Comparison of ENCODE assay signal across 19 cellular contexts in genomic region chr7:9028012-9028411, GRCh38.
DNase-seq lines count a peak whose midpoint lies in the region; ATAC-seq and TF ChIP-seq lines count a peak whose summit lies in the region.
"Had no signal": no experiment of that assay in that cellular context is flagged by ENCODE, and none has a peak within 500 bp of the region (broad histone marks: within the 10 kb centered on the region; RNA-seq: fewer than 3 reads in every experiment).

No MANE protein-coding gene starts in this region.

- H3K36me3 Mint-ChIP-seq in GM23338 (ENCODE audit: low read depth): no peaks in the 10 kb centered on the region
- no peaks in the 10 kb centered on the region for H3K36me3 Mint-ChIP-seq in Calu3 (ENCODE audit: insufficient read depth, unreplicated experiment)
- H3K36me3 Mint-ChIP-seq: CD8-positive, alpha-beta T cell had no signal

- intact Hi-C loops in Calu3 (cut with micrococcal nuclease; ENCODE audit: unreplicated experiment): no loop called here

- no peak overlapping the region for H3K4me3 Mint-ChIP-seq in GM23338
- H3K4me3 Mint-ChIP-seq in Calu3 (ENCODE audit: low read depth, unreplicated experiment): no peak overlapping the region
- H3K4me3 Mint-ChIP-seq: B cell; CD8-positive, alpha-beta T cell had no signal

- H3K4me1 ChIP-seq in GM23338 (ENCODE audit: insufficient read depth) (peaks cover 8% of the 10 kb centered on the region), MM.1S (ENCODE audit: low read length) (peaks cover 12% of the 10 kb centered on the region; the same call in 1 of the 2 replicates), Karpas-422 (ENCODE audit: low read length) (no peaks in the 10 kb centered on the region)
- H3K4me1 ChIP-seq: BLaER1 treated with 17β-estradiol and CSF1 and Interleukin-3, amounts not matched to agents 10 nM and 100 nM had no signal

- H4K20me1 ChIP-seq in GM23338 (replicated peaks; ENCODE audit: insufficient read depth) (no peaks in the 10 kb centered on the region), MM.1S (ENCODE audit: insufficient read depth, low read length) (no peaks in the 10 kb centered on the region), Karpas-422 (ENCODE audit: insufficient read depth, low read depth, low read length) (no peaks in the 10 kb centered on the region)
- H4K20me1 ChIP-seq: BLaER1 treated with 17β-estradiol and CSF1 and Interleukin-3, amounts not matched to agents 10 nM and 100 nM had no signal

- H3K9me2 ChIP-seq in GM23338 (ENCODE audit: insufficient read depth) (no peaks in the 10 kb centered on the region), MM.1S (replicated peaks; ENCODE audit: insufficient read depth, low read length) (no peaks in the 10 kb centered on the region), Karpas-422 (replicated peaks; ENCODE audit: insufficient read depth, low read length) (no peaks in the 10 kb centered on the region)

- no peak overlapping the region for H3K9ac ChIP-seq in MM.1S (ENCODE audit: low read length)
- no peak overlapping the region for H3K9ac ChIP-seq in Karpas-422 (ENCODE audit: low read length)
- H3K9ac ChIP-seq: BLaER1 treated with 17β-estradiol and CSF1 and Interleukin-3, amounts not matched to agents 10 nM and 100 nM had no signal

- H3K79me2 ChIP-seq in GM23338 (replicated peaks; ENCODE audit: insufficient read depth) (no peaks in the 10 kb centered on the region), MM.1S (ENCODE audit: low read length) (no peaks in the 10 kb centered on the region), Karpas-422 (ENCODE audit: low read length) (no peaks in the 10 kb centered on the region)

- no peaks in the 10 kb centered on the region for H3F3A ChIP-seq in GM23338 (replicated peaks; ENCODE audit: low read depth)
- no peaks in the 10 kb centered on the region for H3F3A ChIP-seq in MM.1S (ENCODE audit: insufficient read depth, low read length)

- DNase-seq in GM23338 (ENCODE audit: low spot score) (no peak), MM.1S (peak; percentile 32), NOMO-1 treated with DMSO at 0.1 percent for 48 hours (lab: John Stamatoyannopoulos, UW; ENCODE audit: unreplicated experiment) (peak; percentile 25), foreskin melanocyte (peak; percentile 74), Calu3 (no peak), Karpas-422 (no peak)
- no peak for DNase-seq in activated CD4-positive, alpha-beta T cell treated with anti-CD3 and anti-CD28 coated beads for 48 hours
- DNase-seq: CD8-positive, alpha-beta T cell; DMS 273 treated with DMSO at 0.1 percent for 48 hours; DMS53; DND-41; EL; HCEC 1CT; IMR-90 had no signal

- H3K9me3 ChIP-seq in MM.1S (replicated peaks; ENCODE audit: insufficient read depth, low read length) (no peaks in the 10 kb centered on the region), Karpas-422 (ENCODE audit: low read length) (peaks cover 2% of the 10 kb centered on the region; the same call in 1 of the 2 replicates)
- H3K9me3 ChIP-seq: BLaER1 treated with 17β-estradiol and CSF1 and Interleukin-3, amounts not matched to agents 10 nM and 100 nM had no signal

- H3K4me3 ChIP-seq in GM23338 (no peak overlapping the region), MM.1S (ENCODE audit: low read length) (no peak overlapping the region), Karpas-422 (ENCODE audit: low read length) (no peak overlapping the region)
- H3K4me3 ChIP-seq: BLaER1 treated with 17β-estradiol and CSF1 and Interleukin-3, amounts not matched to agents 10 nM and 100 nM; K562 had no signal

- H3K9me3 Mint-ChIP-seq in GM23338: no peaks in the 10 kb centered on the region
- no peaks in the 10 kb centered on the region for H3K9me3 Mint-ChIP-seq in Calu3 (ENCODE audit: low read depth, unreplicated experiment)

- H3K27me3 ChIP-seq in GM23338 (ENCODE audit: insufficient read depth) (no peaks in the 10 kb centered on the region), MM.1S (replicated peaks; ENCODE audit: insufficient read depth, low read length) (no peaks in the 10 kb centered on the region), Karpas-422 (ENCODE audit: low read length) (no peaks in the 10 kb centered on the region)
- H3K27me3 ChIP-seq: BLaER1 treated with 17β-estradiol and CSF1 and Interleukin-3, amounts not matched to agents 10 nM and 100 nM had no signal

- no TSS peak for BruUV-seq in Calu3 (replicated peaks; lab: Mats Ljungman, UMichigan)

- peak overlapping the region; percentile 18; the same call in 1 of the 2 replicates for H2AFZ ChIP-seq in GM23338
- no peak overlapping the region for H2AFZ ChIP-seq in MM.1S (ENCODE audit: low read length)
- no peak overlapping the region for H2AFZ ChIP-seq in Karpas-422 (ENCODE audit: low read length)

- no peak overlapping the region for H3K27ac Mint-ChIP-seq in GM23338
- no peak overlapping the region for H3K27ac Mint-ChIP-seq in Calu3 (ENCODE audit: unreplicated experiment)
- H3K27ac Mint-ChIP-seq: B cell; CD8-positive, alpha-beta T cell had no signal

- H3K27ac ChIP-seq in GM23338 (ENCODE audit: low read depth): no peak overlapping the region
- no peak overlapping the region for H3K27ac ChIP-seq in MM.1S (ENCODE audit: low read length)
- no peak overlapping the region for H3K27ac ChIP-seq in Karpas-422 (ENCODE audit: low read length)
- H3K27ac ChIP-seq: BLaER1 treated with 17β-estradiol and CSF1 and Interleukin-3, amounts not matched to agents 10 nM and 100 nM; HL-60 had no signal

- ATAC-seq in GM23338: no peak
- ATAC-seq in HG02970 (IDR thresholded peaks at IDR 0.05; ENCODE audit: low FRiP score, unreplicated experiment): no peak
- ATAC-seq: CD8-positive, alpha-beta T cell; K562 had no signal

- CTCF ChIA-PET in Calu3 (lab: Charles Lee): no interaction called here

- H3K36me3 ChIP-seq in GM23338 (ENCODE audit: insufficient read depth) (no peaks in the 10 kb centered on the region), MM.1S (replicated peaks; ENCODE audit: insufficient read depth, low read length) (no peaks in the 10 kb centered on the region), Karpas-422 (ENCODE audit: insufficient read depth, low read length) (no peaks in the 10 kb centered on the region)
- H3K36me3 ChIP-seq: BLaER1 treated with 17β-estradiol and CSF1 and Interleukin-3, amounts not matched to agents 10 nM and 100 nM had no signal

- H3K4me2 ChIP-seq in GM23338: no peak overlapping the region
- H3K4me2 ChIP-seq in MM.1S (ENCODE audit: low read depth, low read length): no peak overlapping the region
- no peak overlapping the region for H3K4me2 ChIP-seq in Karpas-422 (ENCODE audit: low read depth, low read length, poor library complexity, severe bottlenecking)
- H3K4me2 ChIP-seq: BLaER1 treated with 17β-estradiol and CSF1 and Interleukin-3, amounts not matched to agents 10 nM and 100 nM had no signal

- H3K27me3 Mint-ChIP-seq in GM23338 (ENCODE audit: insufficient read depth, low read depth, poor library complexity): no peaks in the 10 kb centered on the region
- no peaks in the 10 kb centered on the region for H3K27me3 Mint-ChIP-seq in Calu3 (ENCODE audit: unreplicated experiment)
- H3K27me3 Mint-ChIP-seq: B cell had no signal

- peaks cover 14% of the 10 kb centered on the region; the same call in 2 of the 3 replicates for H3K4me1 Mint-ChIP-seq in GM23338
- no peaks in the 10 kb centered on the region for H3K4me1 Mint-ChIP-seq in Calu3 (ENCODE audit: low read depth, unreplicated experiment)
- H3K4me1 Mint-ChIP-seq: B cell had no signal

- TF ChIP-seq CTCF in GM23338 (conservative IDR thresholded peaks at IDR 0.05; ENCODE audit: low read depth in 2 of 2) (no peak), MM.1S (IDR thresholded peaks at IDR 0.05; ENCODE audit: low read length) (no peak), Calu3 (IDR thresholded peaks at IDR 0.05; ENCODE audit: unreplicated experiment) (no peak)

TF ChIP-seq in GM23338, 12 proteins besides CTCF, POLR2A, EP300 and RAD21 (continues in another document):
- TF ChIP-seq EZH2phosphoT487 (IDR thresholded peaks at IDR 0.05; ENCODE audit: unreplicated experiment) (no peak), ZNF114 (CRISPR knock-in tag; IDR thresholded peaks at IDR 0.05) (no peak), REST (IDR thresholded peaks at IDR 0.05; ENCODE audit: unreplicated experiment) (no peak), ZNF331 (CRISPR knock-in tag; IDR thresholded peaks at IDR 0.05; ENCODE audit: low read depth) (no peak), EZH2 (IDR thresholded peaks at IDR 0.05; ENCODE audit: low read depth, unreplicated experiment) (no peak), NANOG (IDR thresholded peaks at IDR 0.05; ENCODE audit: borderline replicate concordance) (no peak)

Comparison
In these comparisons a context has a peak if more than half of its experiments do, and no peak if none do; other contexts are left out.
1. DNase-seq: peak in MM.1S (single experiment), NOMO-1 treated with DMSO at 0.1 percent for 48 hours (single experiment) and foreskin melanocyte (single experiment); none in GM23338 (single experiment), Calu3 (single experiment), Karpas-422 (single experiment) and activated CD4-positive, alpha-beta T cell treated with anti-CD3 and anti-CD28 coated beads for 48 hours (single experiment).